Comparison of ENCODE assay signal across 8 cellular contexts in genomic region chr10:73495226-73495883, GRCh38. TPM values are rescaled to one million over a fixed set of nuclear protein-coding genes. Genes with fewer than 3 reads are reported as not detected.
A peak's percentile ranks its signal among the peaks of the same experiment; 100 is the strongest.
DNase-seq lines count a peak whose midpoint lies in the region; ATAC-seq, FAIRE-seq and TF ChIP-seq lines count a peak whose summit lies in the region.

No MANE protein-coding gene starts in this region.

- H3K36me3 ChIP-seq in Peyer's patch, result peaks cover 0 to 23% (median 0%) of the 10 kb centered on the region in 3 donors

- H3K4me3 Mint-ChIP-seq in natural killer cell treated with Interleukin-12 subunit alpha and Interleukin-12 subunit beta and Interleukin-15 and Interleukin-18, amount 100 ng/mL, for 72 hours, result peak overlapping the region; percentile 95

- no peaks in the 10 kb centered on the region for H3K9me3 Mint-ChIP-seq in natural killer cell treated with Interleukin-12 subunit alpha and Interleukin-12 subunit beta and Interleukin-15 and Interleukin-18, amount 100 ng/mL, for 72 hours

- DNase-seq in DMS114 treated with DMSO at 0.1 percent for 48 hours (lab: John Stamatoyannopoulos, UW; ENCODE audit: unreplicated experiment), result peak; percentile 65
- peak; percentile 89 for DNase-seq in HTR-8/SVneo (ENCODE audit: insufficient read length, low spot score)
- peak; percentile 88 to 97 (median 97) for DNase-seq in Peyer's patch
- peak; percentile 88 for DNase-seq in activated T-helper 1 cell treated with Interleukin-2 at 50 U/mL for 16 hours (ENCODE audit: low read depth)
- DNase-seq in fibroblast of gingiva (ENCODE audit: low read depth), result peak; percentile 93
- DNase-seq in natural killer cell treated with Interleukin-12 subunit alpha and Interleukin-12 subunit beta and Interleukin-15 and Interleukin-18, amount 100 ng/mL, for 72 hours (ENCODE audit: low spot score), result peak; percentile 95
- DNase-seq in stimulated activated naive CD4-positive, alpha-beta T cell treated with Interleukin-2 at 50 U/mL for 16 hours (lab: John Stamatoyannopoulos, UW), result peak; percentile 89

- ATAC-seq in GM21390 (IDR thresholded peaks at IDR 0.05; ENCODE audit: unreplicated experiment), result peak; percentile 92
- ATAC-seq in natural killer cell treated with Interleukin-12 subunit alpha and Interleukin-12 subunit beta and Interleukin-15 and Interleukin-18, amount 100 ng/mL, for 72 hours, result peak; percentile 96 to 97

- H3K36me3 Mint-ChIP-seq in natural killer cell treated with Interleukin-12 subunit alpha and Interleukin-12 subunit beta and Interleukin-15 and Interleukin-18, amount 100 ng/mL, for 72 hours, result no peaks in the 10 kb centered on the region

- no peaks in the 10 kb centered on the region for H3K27me3 ChIP-seq in Peyer's patch

- H3K27me3 Mint-ChIP-seq in natural killer cell treated with Interleukin-12 subunit alpha and Interleukin-12 subunit beta and Interleukin-15 and Interleukin-18, amount 100 ng/mL, for 72 hours, result no peaks in the 10 kb centered on the region

- H3K27ac ChIP-seq in Peyer's patch, result peak overlapping the region; percentile 94 to 99 (median 96)

- H3K4me3 ChIP-seq in Peyer's patch, result peak overlapping the region; percentile 59 to 88 (median 80)

- no peaks in the 10 kb centered on the region for H3K9me3 ChIP-seq in Peyer's patch

- peak; percentile 20 for FAIRE-seq in HTR-8/SVneo (lab: Jason Lieb, UNC)

- TF ChIP-seq POLR2A in Peyer's patch (IDR thresholded peaks at IDR 0.05), result peak; percentile 88 to 89

- peak overlapping the region; percentile 82 to 95 for H3K27ac Mint-ChIP-seq in natural killer cell treated with Interleukin-12 subunit alpha and Interleukin-12 subunit beta and Interleukin-15 and Interleukin-18, amount 100 ng/mL, for 72 hours

- H3K4me1 ChIP-seq in Peyer's patch, result peaks cover 0 to 39% (median 6%) of the 10 kb centered on the region in 4 donors

- H3K4me1 Mint-ChIP-seq in natural killer cell treated with Interleukin-12 subunit alpha and Interleukin-12 subunit beta and Interleukin-15 and Interleukin-18, amount 100 ng/mL, for 72 hours (ENCODE audit: low read depth in 2 of 2), result peaks cover 43 to 46% of the 10 kb centered on the region in 2 donors

- TF ChIP-seq CTCF in Peyer's patch (IDR thresholded peaks at IDR 0.05), result no peak

RNA-seq across cellular contexts. Expression of gene PPP3CB, which starts 0.5 kb away (rescaled TPM):
- 10 to 100 TPM; 28.2 to 42.0 (median 32.4) TPM for total RNA-seq in Peyer's patch
- total RNA-seq in natural killer cell treated with Interleukin-12 subunit alpha and Interleukin-12 subunit beta and Interleukin-15 and Interleukin-18, amount 100 ng/mL, for 72 hours, result 10 to 100 TPM; 47.7 to 51.0 TPM

Comparison
In these comparisons a context has a peak if more than half of its experiments do, and no peak if none do; other contexts are left out.
1. Peak in every context shown above with its lines: DNase-seq, ATAC-seq, H3K4me3 ChIP-seq and H3K27ac ChIP-seq.